Comparison of ENCODE assay signal across 27 cellular contexts in genomic region chr2:145524303-145524702, GRCh38.
DNase-seq lines count a peak whose midpoint lies in the region; ATAC-seq and TF ChIP-seq lines count a peak whose summit lies in the region.
"Had no signal": no experiment of that assay in that cellular context is flagged by ENCODE, and none has a peak within 500 bp of the region (broad histone marks: within the 10 kb centered on the region; RNA-seq: fewer than 3 reads in every experiment).

No MANE protein-coding gene starts in this region.

- DNase-seq in SK-N-SH (no peak), PC-3 (peak; percentile 39), NCI-H526 treated with DMSO at 0.1 percent for 48 hours (lab: John Stamatoyannopoulos, UW) (no peak), Karpas-422 (no peak)
- no peak for DNase-seq in natural killer cell treated with Interleukin-12 subunit alpha and Interleukin-12 subunit beta and Interleukin-15 and Interleukin-18, amount 100 ng/mL, for 72 hours (ENCODE audit: low spot score)
- DNase-seq: ACHN; BE2C; Calu3; CD8-positive, alpha-beta memory T cell; DMS79 treated with DMSO at 0.1 percent for 48 hours; GF-D8; MV-4-11; NCI-H1105; NCI-H1436 treated with DMSO at 0.1 percent for 48 hours; NCI-H187 treated with DMSO at 0.1 percent for 48 hours; NCI-H2171 treated with DMSO at 0.1 percent for 48 hours; NCI-H345; NCI-H524; NCI-H774; NK-92 treated with Interleukin-12 subunit alpha and Interleukin-12 subunit beta, amount 100 ng/mL, for 24 hours; OCI-M1; SW 1271 had no signal

- WGBS in SK-N-SH (ENCODE audit: low lambda C conversion rate) = 74% methylated on average over 6 of the region's 6 CpGs
- 63 to 80% methylated on average over 6 of the region's 6 CpGs for WGBS in gastroesophageal sphincter (ENCODE audit: low coverage in 1 of 2), 2 donors

- H4K20me1 ChIP-seq in SK-N-SH (ENCODE audit: insufficient read depth) (no peaks in the 10 kb centered on the region), PC-3 (ENCODE audit: low read length) (no peaks in the 10 kb centered on the region), Karpas-422 (ENCODE audit: insufficient read depth, low read depth, low read length) (no peaks in the 10 kb centered on the region)

- H3K9ac ChIP-seq in SK-N-SH (no peak overlapping the region), PC-3 (ENCODE audit: low read length) (peak overlapping the region; percentile 17; the same call in 1 of the 2 replicates), Karpas-422 (ENCODE audit: low read length) (no peak overlapping the region)

- no peaks in the 10 kb centered on the region for H3K4me1 ChIP-seq in SK-N-SH (ENCODE audit: control insufficient read depth in 1 of 2, insufficient read depth in 2 of 2, low read depth in 1 of 2, low read length in 1 of 2)
- peaks cover 9% of the 10 kb centered on the region; the same call in 1 of the 2 replicates for H3K4me1 ChIP-seq in PC-3 (ENCODE audit: insufficient read depth, low read length)
- H3K4me1 ChIP-seq in gastroesophageal sphincter = no peaks in the 10 kb centered on the region
- H3K4me1 ChIP-seq in Karpas-422 (ENCODE audit: low read length) = no peaks in the 10 kb centered on the region
- H3K4me1 ChIP-seq: BE2C had no signal

- no peaks in the 10 kb centered on the region for H3K9me2 ChIP-seq in SK-N-SH
- no peaks in the 10 kb centered on the region for H3K9me2 ChIP-seq in PC-3 (replicated peaks; ENCODE audit: low read length)
- no peaks in the 10 kb centered on the region for H3K9me2 ChIP-seq in Karpas-422 (replicated peaks; ENCODE audit: insufficient read depth, low read length)

- H3K27ac ChIP-seq in SK-N-SH (ENCODE audit: low read depth in 2 of 2, low read length in 1 of 2) (no peak overlapping the region), PC-3 (ENCODE audit: low read length) (peak overlapping the region; percentile 39), gastroesophageal sphincter (no peak overlapping the region), Karpas-422 (ENCODE audit: low read length) (no peak overlapping the region)
- H3K27ac ChIP-seq: 22Rv1 had no signal

- TF ChIP-seq EP300 in SK-N-SH (IDR thresholded peaks at IDR 0.05; ENCODE audit: borderline replicate concordance in 1 of 2, low read depth in 1 of 2, low read length in 1 of 2) (no peak), gastroesophageal sphincter (IDR thresholded peaks at IDR 0.05) (no peak)

- H3K27me3 ChIP-seq in SK-N-SH (ENCODE audit: insufficient read depth) = no peaks in the 10 kb centered on the region
- no peaks in the 10 kb centered on the region for H3K27me3 ChIP-seq in PC-3 (ENCODE audit: low read length)
- H3K27me3 ChIP-seq in gastroesophageal sphincter = no peaks in the 10 kb centered on the region
- no peaks in the 10 kb centered on the region for H3K27me3 ChIP-seq in Karpas-422 (ENCODE audit: low read length)
- H3K27me3 ChIP-seq: BE2C had no signal

- H3K4me3 ChIP-seq in SK-N-SH (ENCODE audit: low read depth in 2 of 2, low read length in 1 of 2) = no peak overlapping the region
- H3K4me3 ChIP-seq in PC-3 (ENCODE audit: low read length) = peak overlapping the region; percentile 47
- peak overlapping the region; percentile 10 to 26 for H3K4me3 ChIP-seq in gastroesophageal sphincter
- H3K4me3 ChIP-seq in Karpas-422 (ENCODE audit: low read length) = no peak overlapping the region

- H2AFZ ChIP-seq in SK-N-SH (ENCODE audit: low read depth) = peak overlapping the region; percentile 70; the same call in 1 of the 2 replicates
- H2AFZ ChIP-seq in PC-3 (ENCODE audit: low read length) = peak overlapping the region; percentile 73
- H2AFZ ChIP-seq in Karpas-422 (ENCODE audit: low read length) = no peak overlapping the region

- no peaks in the 10 kb centered on the region for H3K4me1 Mint-ChIP-seq in natural killer cell treated with Interleukin-12 subunit alpha and Interleukin-12 subunit beta and Interleukin-15 and Interleukin-18, amount 100 ng/mL, for 72 hours (ENCODE audit: low read depth in 2 of 2)
- H3K4me1 Mint-ChIP-seq: CD8-positive, alpha-beta memory T cell had no signal

- peaks cover 4% of the 10 kb centered on the region for H3K36me3 Mint-ChIP-seq in natural killer cell treated with Interleukin-12 subunit alpha and Interleukin-12 subunit beta and Interleukin-15 and Interleukin-18, amount 100 ng/mL, for 72 hours
- H3K36me3 Mint-ChIP-seq: CD14-positive monocyte; CD8-positive, alpha-beta memory T cell; IgD-negative memory B cell had no signal

- CTCF ChIA-PET in SK-N-SH (lab: Yijun Ruan, JAX) (interaction anchor here (0.6 kb wide), 1 partner anchor 217 kb away, joined by 3 read pairs; no protein-coding TSS in a partner anchor), PC-3 (lab: Charles Lee) (interaction anchor here (0.6 to 1.0 kb wide), 2 partner anchors 40 to 314 kb away, joined by 3 to 4 read pairs; no protein-coding TSS in a partner anchor)

- no TSS peak for BruUV-seq in PC-3 (replicated peaks; lab: Mats Ljungman, UMichigan)

- H3F3A ChIP-seq in SK-N-SH (replicated peaks; ENCODE audit: insufficient read depth) = no peaks in the 10 kb centered on the region
- no peaks in the 10 kb centered on the region for H3F3A ChIP-seq in PC-3 (ENCODE audit: low read length, unreplicated experiment)

- H3K27ac Mint-ChIP-seq in natural killer cell treated with Interleukin-12 subunit alpha and Interleukin-12 subunit beta and Interleukin-15 and Interleukin-18, amount 100 ng/mL, for 72 hours = no peak overlapping the region
- H3K27ac Mint-ChIP-seq: CD14-positive monocyte; CD8-positive, alpha-beta memory T cell; IgD-negative memory B cell had no signal

- H3K4me2 ChIP-seq in SK-N-SH = no peak overlapping the region
- peak overlapping the region; percentile 66 for H3K4me2 ChIP-seq in PC-3 (ENCODE audit: low read length)
- H3K4me2 ChIP-seq in Karpas-422 (ENCODE audit: low read depth, low read length, poor library complexity, severe bottlenecking) = no peak overlapping the region

- H3K9me3 Mint-ChIP-seq in natural killer cell treated with Interleukin-12 subunit alpha and Interleukin-12 subunit beta and Interleukin-15 and Interleukin-18, amount 100 ng/mL, for 72 hours = peaks cover 10% of the 10 kb centered on the region

- ATAC-seq in SK-N-SH treated with all-trans-retinoic acid at 6 μM for 48 hours = no peak
- ATAC-seq in PC-3 = peak; percentile 79
- ATAC-seq in gastroesophageal sphincter = no peak
- ATAC-seq in natural killer cell treated with Interleukin-12 subunit alpha and Interleukin-12 subunit beta and Interleukin-15 and Interleukin-18, amount 100 ng/mL, for 72 hours = no peak

- intact Hi-C loops in PC-3 (cut with micrococcal nuclease) = no loop called here

- no peak for TF ChIP-seq POLR2A in gastroesophageal sphincter (IDR thresholded peaks at IDR 0.05)

- H3K36me3 ChIP-seq in SK-N-SH (replicated peaks in 1 of 2; ENCODE audit: control insufficient read depth in 1 of 2, insufficient read depth in 2 of 2, low read length in 1 of 2) = no peaks in the 10 kb centered on the region
- no peaks in the 10 kb centered on the region for H3K36me3 ChIP-seq in PC-3 (ENCODE audit: low read depth, low read length)
- H3K36me3 ChIP-seq in gastroesophageal sphincter = no peaks in the 10 kb centered on the region
- H3K36me3 ChIP-seq in Karpas-422 (ENCODE audit: insufficient read depth, low read length) = no peaks in the 10 kb centered on the region
- H3K36me3 ChIP-seq: BE2C had no signal

- POLR2A ChIA-PET in SK-N-SH (lab: Yijun Ruan, JAX) = no interaction called here
- POLR2A ChIA-PET in PC-3 (lab: Charles Lee; ENCODE audit: unreplicated experiment) = no interaction called here

- TF ChIP-seq RAD21 in SK-N-SH (IDR thresholded peaks at IDR 0.05; ENCODE audit: low read length) = no peak

- H3K79me2 ChIP-seq in SK-N-SH (ENCODE audit: insufficient read depth) = no peaks in the 10 kb centered on the region
- no peaks in the 10 kb centered on the region for H3K79me2 ChIP-seq in PC-3 (ENCODE audit: low read length)
- H3K79me2 ChIP-seq in Karpas-422 (ENCODE audit: low read length) = no peaks in the 10 kb centered on the region

- no peaks in the 10 kb centered on the region for H3K9me3 ChIP-seq in SK-N-SH
- no peaks in the 10 kb centered on the region for H3K9me3 ChIP-seq in PC-3 (ENCODE audit: low read length)
- peaks cover 0 to under 1% (median 0%) of the 10 kb centered on the region in 3 donors for H3K9me3 ChIP-seq in gastroesophageal sphincter
- no peaks in the 10 kb centered on the region for H3K9me3 ChIP-seq in Karpas-422 (ENCODE audit: low read length)
- H3K9me3 ChIP-seq: BE2C had no signal

- TF ChIP-seq CTCF in SK-N-SH (IDR thresholded peaks at IDR 0.05) (no peak), PC-3 (conservative IDR thresholded peaks at IDR 0.05; ENCODE audit: low read depth, low read length) (no peak), gastroesophageal sphincter (IDR thresholded peaks at IDR 0.05) (no peak)

- no peak overlapping the region for H3K4me3 Mint-ChIP-seq in natural killer cell treated with Interleukin-12 subunit alpha and Interleukin-12 subunit beta and Interleukin-15 and Interleukin-18, amount 100 ng/mL, for 72 hours
- H3K4me3 Mint-ChIP-seq: CD14-positive monocyte; CD8-positive, alpha-beta memory T cell; IgD-negative memory B cell had no signal

- peaks cover 9 to 28% of the 10 kb centered on the region in 2 donors for H3K27me3 Mint-ChIP-seq in natural killer cell treated with Interleukin-12 subunit alpha and Interleukin-12 subunit beta and Interleukin-15 and Interleukin-18, amount 100 ng/mL, for 72 hours
- H3K27me3 Mint-ChIP-seq: CD8-positive, alpha-beta memory T cell; IgD-negative memory B cell had no signal

TF ChIP-seq in SK-N-SH, 30 proteins besides CTCF, POLR2A, EP300 and RAD21 (continues in another document):
- TF ChIP-seq MEF2A (IDR thresholded peaks at IDR 0.05; ENCODE audit: borderline replicate concordance, low read depth) (no peak), MAX (IDR thresholded peaks at IDR 0.05; ENCODE audit: low read depth) (no peak)

TF ChIP-seq in SK-N-SH treated with all-trans-retinoic acid at 6 μM for 48 hours, 23 proteins besides CTCF, POLR2A, EP300 and RAD21:
- no peak for TF ChIP-seq ZNF70 (CRISPR knock-in tag; IDR thresholded peaks at IDR 0.05)
- no peak for TF ChIP-seq ZC3H10 (CRISPR knock-in tag; IDR thresholded peaks at IDR 0.05)
- no peak for TF ChIP-seq ISL1 (CRISPR knock-in tag; IDR thresholded peaks at IDR 0.05)
- TF ChIP-seq ZNF8 (CRISPR knock-in tag; IDR thresholded peaks at IDR 0.05) = no peak
- no peak for TF ChIP-seq PPARA (CRISPR knock-in tag; IDR thresholded peaks at IDR 0.05; ENCODE audit: borderline replicate concordance)
- TF ChIP-seq ZFP30 (CRISPR knock-in tag; IDR thresholded peaks at IDR 0.05) = no peak
- no peak for TF ChIP-seq OSR1 (CRISPR knock-in tag; IDR thresholded peaks at IDR 0.05)
- TF ChIP-seq CSDC2 (CRISPR knock-in tag; IDR thresholded peaks at IDR 0.05) = no peak

Comparison
In these comparisons a context has a peak if more than half of its experiments do, and no peak if none do; other contexts are left out.
1. H3K4me3 ChIP-seq: peak in PC-3 (single experiment) and gastroesophageal sphincter (2 of 2); none in SK-N-SH (0 of 2) and Karpas-422 (single experiment).